In genomic region chr14:92121670-92122350, GRCh38 we compare ENCODE assay signal across 8 cellular contexts. TPM values are rescaled to one million over a fixed set of nuclear protein-coding genes. Genes with fewer than 3 reads are reported as not detected.
A peak's percentile ranks its signal among the peaks of the same experiment; 100 is the strongest.
DNase-seq lines count a peak whose midpoint lies in the region; ATAC-seq and TF ChIP-seq lines count a peak whose summit lies in the region.

CPSF2 (plus strand) TSS chr14:92121969; CDS start chr14:92130985, 9,016 bp downstream.
NDUFB1 (minus strand) TSS chr14:92121706; CDS start chr14:92117637, 4,069 bp downstream.

- peak; percentile 52 for DNase-seq in GM12864 (ENCODE audit: low read depth)
- peak; percentile 73 for DNase-seq in NCI-H1092 (lab: John Stamatoyannopoulos, UW)
- DNase-seq in T follicular helper cell (ENCODE audit: low read depth) = peak; percentile 70
- DNase-seq in adipocyte (ENCODE audit: low read depth) = peak; percentile 91
- peak; percentile 84 to 87 for DNase-seq in cardiac muscle cell (ENCODE audit: low read depth in 1 of 2, low spot score in 1 of 2)
- DNase-seq in posterior cingulate gyrus = peak; percentile 83 to 98 (median 88)
- DNase-seq in upper lobe of left lung = peak; percentile 86 to 93

- ATAC-seq in HG02588 (IDR thresholded peaks at IDR 0.05; ENCODE audit: unreplicated experiment) (peak; percentile 83), upper lobe of left lung (ENCODE audit: low FRiP score in 2 of 2) (peak; percentile 95 to 97)

- H3K4me1 ChIP-seq in adipocyte (ENCODE audit: control insufficient read depth, insufficient read depth, low read length) (peaks cover 34% of the 10 kb centered on the region), cardiac muscle cell (ENCODE audit: low read depth) (peaks cover 5% of the 10 kb centered on the region), upper lobe of left lung (peaks cover 23 to 38% (median 28%) of the 10 kb centered on the region in 4 donors)

- peak within 1 kb of the TSS; percentile 100 for H3K9ac ChIP-seq in adipocyte (ENCODE audit: low read length)

- no peak for TF ChIP-seq EP300 in upper lobe of left lung (IDR thresholded peaks at IDR 0.05)

- peak in 3 of 4 donors; percentile 63 to 86 (median 78) for TF ChIP-seq POLR2A in upper lobe of left lung (IDR thresholded peaks at IDR 0.05)

- TF ChIP-seq CTCF in GM12864 (IDR thresholded peaks at IDR 0.05; ENCODE audit: low read depth, low read length, missing control alignments) = no peak
- no peak for TF ChIP-seq CTCF in cardiac muscle cell (IDR thresholded peaks at IDR 0.05; ENCODE audit: low read depth, low read length)
- peak in 4 of 6 experiments; percentile 16 to 51 (median 32) for TF ChIP-seq CTCF in upper lobe of left lung (IDR thresholded peaks at IDR 0.05)

- H3K27ac ChIP-seq in cardiac muscle cell (peak within 1 kb of the TSS; percentile 99), upper lobe of left lung (peak within 1 kb of the TSS; percentile 95 to 99 (median 96))

- intact Hi-C loops in posterior cingulate gyrus (cut with DNase I) = loop anchor here (1.0 to 10.0 kb wide), 3 partner anchors 16 to 673 kb away; partner anchors contain the start of genes ATXN3 and GOLGA5

- H3K27me3 ChIP-seq in adipocyte (replicated peaks; ENCODE audit: control insufficient read depth, insufficient read depth, low read length) = no peaks in the 10 kb centered on the region
- H3K27me3 ChIP-seq in cardiac muscle cell = no peaks in the 10 kb centered on the region
- H3K27me3 ChIP-seq in upper lobe of left lung = no peaks in the 10 kb centered on the region

- WGBS in upper lobe of left lung, 2 donors = 0 to 1% methylated on average over 26 to 55 of the region's 55 CpGs

- H3K4me3 ChIP-seq in GM12864 (ENCODE audit: low read depth, low read length) (peak within 1 kb of the TSS; percentile 95), adipocyte (ENCODE audit: low read length) (peak within 1 kb of the TSS; percentile 99), cardiac muscle cell (peak within 1 kb of the TSS; percentile 78), upper lobe of left lung (peak within 1 kb of the TSS; percentile 77 to 97 (median 90))

- H3K36me3 ChIP-seq in adipocyte (ENCODE audit: control insufficient read depth, insufficient read depth, low read length, severe bottlenecking) (peaks cover 31% of the 10 kb centered on the region), cardiac muscle cell (peaks cover 6% of the 10 kb centered on the region), upper lobe of left lung (peaks cover 0 to 26% (median 5%) of the 10 kb centered on the region in 4 donors)

- H3K9me3 ChIP-seq in adipocyte (ENCODE audit: control insufficient read depth, low read length) = no peaks in the 10 kb centered on the region
- no peaks in the 10 kb centered on the region for H3K9me3 ChIP-seq in cardiac muscle cell (ENCODE audit: low read depth)
- no peaks in the 10 kb centered on the region for H3K9me3 ChIP-seq in upper lobe of left lung

RNA-seq across cellular contexts. Expression of gene CPSF2, which starts in this region (rescaled TPM):
- total RNA-seq in cardiac muscle cell = 55.2 and 63.6 TPM in 2 replicates
- 27.6 and 35.2 TPM in 2 replicates for polyA plus RNA-seq in cardiac muscle cell
- 10 to 100 TPM; 15.7 to 47.4 (median 33.3) TPM for total RNA-seq in upper lobe of left lung

RNA-seq across cellular contexts. Expression of gene NDUFB1, which starts in this region (rescaled TPM):
- total RNA-seq in cardiac muscle cell = 154 and 223 TPM in 2 replicates
- polyA plus RNA-seq in cardiac muscle cell = 458 and 613 TPM in 2 replicates
- 100 to 1,000 TPM; 101 to 234 (median 168) TPM for total RNA-seq in upper lobe of left lung

Comparison
In these comparisons a context has a peak if more than half of its experiments do, and no peak if none do; other contexts are left out.
1. Peak in every context shown above with its lines: DNase-seq, ATAC-seq, H3K4me3 ChIP-seq and H3K27ac ChIP-seq.
2. CTCF ChIP-seq: peak in upper lobe of left lung (4 of 6); none in GM12864 (single experiment) and cardiac muscle cell (single experiment).